7 cellular contexts compared by ENCODE assay signal in the genomic region with DNA sequence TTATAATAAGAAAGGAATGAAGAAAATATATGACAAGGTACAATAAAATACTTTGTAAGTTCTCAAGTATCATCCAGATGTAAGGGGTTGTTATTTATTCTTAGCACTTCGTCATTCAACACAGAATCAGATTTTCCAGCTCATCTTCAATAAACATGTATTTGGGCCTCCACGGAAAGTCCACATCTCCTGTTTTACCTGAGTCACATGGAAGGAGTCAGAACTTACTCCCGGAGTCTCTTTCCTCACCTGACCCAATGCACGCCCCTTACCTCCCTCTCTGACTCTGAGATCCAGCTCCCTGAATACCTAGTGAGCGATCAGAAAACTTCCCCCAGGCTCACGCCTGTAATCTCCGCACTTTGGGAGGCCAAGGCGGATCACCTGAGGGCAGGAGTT. TPM values are rescaled to one million over a fixed set of nuclear protein-coding genes. Genes with fewer than 3 reads are reported as not detected.
DNase-seq lines count a peak whose midpoint lies in the region; ATAC-seq and TF ChIP-seq lines count a peak whose summit lies in the region.

No MANE protein-coding gene starts in this region.

- peak overlapping the region; percentile 96 for H3K9ac ChIP-seq in iPS-15b (ENCODE audit: low read depth, low read length)

- peaks cover 6% of the 10 kb centered on the region for H3K36me3 Mint-ChIP-seq in activated CD8-positive, alpha-beta T cell treated with anti-CD3 and anti-CD28 coated beads, Interleukin-2, amount 10 ng/mL, durations not matched to agents 7 days and 5 days (ENCODE audit: low read depth)
- no peaks in the 10 kb centered on the region for H3K36me3 Mint-ChIP-seq in stimulated activated memory B cell treated with anti-CD40 and anti-IgM and Interleukin-4, amounts not matched to agents 10 μg/mL and 1 μg/mL and 100 μg/mL, for 72 hours

- H3K27ac Mint-ChIP-seq in activated CD8-positive, alpha-beta T cell treated with anti-CD3 and anti-CD28 coated beads, Interleukin-2, amount 10 ng/mL, durations not matched to agents 7 days and 5 days = peak overlapping the region; percentile 96
- H3K27ac Mint-ChIP-seq in stimulated activated memory B cell treated with anti-CD40 and anti-IgM and Interleukin-4, amounts not matched to agents 10 μg/mL and 1 μg/mL and 100 μg/mL, for 72 hours = peak overlapping the region; percentile 99

- POLR2A ChIA-PET in activated CD8-positive, alpha-beta T cell treated with anti-CD3 and anti-CD28 coated beads, Interleukin-2, amount 10 ng/mL, durations not matched to agents 7 days and 5 days (lab: Charles Lee) = interaction anchor here (0.7 to 7.8 kb wide), 3 partner anchors 10 to 123 kb away, joined by 3 to 77 read pairs (median 3); partner anchors contain the start of gene PBXIP1

- peaks cover 10% of the 10 kb centered on the region for H3K4me1 ChIP-seq in iPS-15b (ENCODE audit: control insufficient read depth, insufficient read depth, low read length)

- DNase-seq in HL-60 (ENCODE audit: low read depth in 1 of 2, low spot score in 1 of 2) (no peak), HuH-7 (ENCODE audit: low spot score) (no peak), HPDE6-E6E7 (ENCODE audit: extremely low spot score) (no peak), NCI-H128 (lab: John Stamatoyannopoulos, UW; ENCODE audit: unreplicated experiment) (no peak)
- DNase-seq in activated CD8-positive, alpha-beta T cell treated with anti-CD3 and anti-CD28 coated beads, Interleukin-2, amount 10 ng/mL, durations not matched to agents 7 days and 5 days = no peak

- CTCF ChIA-PET in activated CD8-positive, alpha-beta T cell treated with anti-CD3 and anti-CD28 coated beads, Interleukin-2, amount 10 ng/mL, durations not matched to agents 7 days and 5 days (lab: Charles Lee) = interaction anchor here (0.8 to 3.7 kb wide), 5 partner anchors 69 to 378 kb away, joined by 3 to 24 read pairs (median 3); no protein-coding TSS in a partner anchor

- no peaks in the 10 kb centered on the region for H3K9me3 ChIP-seq in iPS-15b (ENCODE audit: control insufficient read depth, insufficient read depth, low read length)

- peak overlapping the region; percentile 95 for H3K4me3 Mint-ChIP-seq in activated CD8-positive, alpha-beta T cell treated with anti-CD3 and anti-CD28 coated beads, Interleukin-2, amount 10 ng/mL, durations not matched to agents 7 days and 5 days
- H3K4me3 Mint-ChIP-seq in stimulated activated memory B cell treated with anti-CD40 and anti-IgM and Interleukin-4, amounts not matched to agents 10 μg/mL and 1 μg/mL and 100 μg/mL, for 72 hours = peak overlapping the region; percentile 85

- H3K9me3 Mint-ChIP-seq in activated CD8-positive, alpha-beta T cell treated with anti-CD3 and anti-CD28 coated beads, Interleukin-2, amount 10 ng/mL, durations not matched to agents 7 days and 5 days (ENCODE audit: insufficient read depth) = no peaks in the 10 kb centered on the region
- H3K9me3 Mint-ChIP-seq in stimulated activated memory B cell treated with anti-CD40 and anti-IgM and Interleukin-4, amounts not matched to agents 10 μg/mL and 1 μg/mL and 100 μg/mL, for 72 hours = no peaks in the 10 kb centered on the region

- H3K27me3 ChIP-seq in HL-60 (ENCODE audit: insufficient read depth, poor library complexity, severe bottlenecking) = no peaks in the 10 kb centered on the region
- H3K27me3 ChIP-seq in iPS-15b (ENCODE audit: control insufficient read depth, insufficient read depth, low read length) = no peaks in the 10 kb centered on the region

- H3K4me1 Mint-ChIP-seq in activated CD8-positive, alpha-beta T cell treated with anti-CD3 and anti-CD28 coated beads, Interleukin-2, amount 10 ng/mL, durations not matched to agents 7 days and 5 days (ENCODE audit: low read depth) = peaks cover 70% of the 10 kb centered on the region
- H3K4me1 Mint-ChIP-seq in stimulated activated memory B cell treated with anti-CD40 and anti-IgM and Interleukin-4, amounts not matched to agents 10 μg/mL and 1 μg/mL and 100 μg/mL, for 72 hours = peaks cover 64% of the 10 kb centered on the region

- no peaks in the 10 kb centered on the region for H3K27me3 Mint-ChIP-seq in activated CD8-positive, alpha-beta T cell treated with anti-CD3 and anti-CD28 coated beads, Interleukin-2, amount 10 ng/mL, durations not matched to agents 7 days and 5 days (ENCODE audit: low read depth)
- no peaks in the 10 kb centered on the region for H3K27me3 Mint-ChIP-seq in stimulated activated memory B cell treated with anti-CD40 and anti-IgM and Interleukin-4, amounts not matched to agents 10 μg/mL and 1 μg/mL and 100 μg/mL, for 72 hours

- no peak for TF ChIP-seq CTCF in HL-60 (IDR thresholded peaks at IDR 0.05; ENCODE audit: insufficient read depth, low read length)

- H3K36me3 ChIP-seq in iPS-15b (ENCODE audit: control insufficient read depth, insufficient read depth, low read length) = no peaks in the 10 kb centered on the region

- peak overlapping the region; percentile 100 for H3K27ac ChIP-seq in HL-60 (replicated peaks)

- H3K4me3 ChIP-seq in HL-60 (replicated peaks; ENCODE audit: insufficient read depth, low read length) = peak overlapping the region; percentile 58; the same call in 1 of the 2 replicates
- H3K4me3 ChIP-seq in iPS-15b (ENCODE audit: low read depth, low read length) = no peak overlapping the region

- ATAC-seq in activated CD8-positive, alpha-beta T cell treated with anti-CD3 and anti-CD28 coated beads, Interleukin-2, amount 10 ng/mL, durations not matched to agents 7 days and 5 days = no peak
- no peak for ATAC-seq in stimulated activated memory B cell treated with anti-CD40 and anti-IgM and Interleukin-4, amounts not matched to agents 10 μg/mL and 1 μg/mL and 100 μg/mL, for 72 hours

RNA-seq across cellular contexts. Expression of gene PMVK, which starts 1.5 kb away (rescaled TPM):
- 10 to 100 TPM; 40.9 to 43.8 TPM for total RNA-seq in activated CD8-positive, alpha-beta T cell treated with anti-CD3 and anti-CD28 coated beads, Interleukin-2, amount 10 ng/mL, durations not matched to agents 7 days and 5 days

RNA-seq across cellular contexts. Expression of gene PBXIP1, which starts 17.9 kb away (rescaled TPM):
- total RNA-seq in activated CD8-positive, alpha-beta T cell treated with anti-CD3 and anti-CD28 coated beads, Interleukin-2, amount 10 ng/mL, durations not matched to agents 7 days and 5 days = 10 to 100 TPM; 44.5 to 48.2 TPM

RNA-seq across cellular contexts. Expression of gene PYGO2, which starts 23.6 kb away (rescaled TPM):
- total RNA-seq in activated CD8-positive, alpha-beta T cell treated with anti-CD3 and anti-CD28 coated beads, Interleukin-2, amount 10 ng/mL, durations not matched to agents 7 days and 5 days = 10 to 100 TPM; 40.2 to 43.9 TPM

RNA-seq across cellular contexts. Expression of gene SHC1, which starts 32.6 kb away (rescaled TPM):
- 10 to 100 TPM; 69.6 to 72.4 TPM for total RNA-seq in activated CD8-positive, alpha-beta T cell treated with anti-CD3 and anti-CD28 coated beads, Interleukin-2, amount 10 ng/mL, durations not matched to agents 7 days and 5 days

RNA-seq across cellular contexts. Expression of gene CKS1B, which starts 36.5 kb away (rescaled TPM):
- 100 to 1,000 TPM; 151 to 153 TPM for total RNA-seq in activated CD8-positive, alpha-beta T cell treated with anti-CD3 and anti-CD28 coated beads, Interleukin-2, amount 10 ng/mL, durations not matched to agents 7 days and 5 days
